Comparison of ENCODE assay signal across 8 cellular contexts in the genomic region with DNA sequence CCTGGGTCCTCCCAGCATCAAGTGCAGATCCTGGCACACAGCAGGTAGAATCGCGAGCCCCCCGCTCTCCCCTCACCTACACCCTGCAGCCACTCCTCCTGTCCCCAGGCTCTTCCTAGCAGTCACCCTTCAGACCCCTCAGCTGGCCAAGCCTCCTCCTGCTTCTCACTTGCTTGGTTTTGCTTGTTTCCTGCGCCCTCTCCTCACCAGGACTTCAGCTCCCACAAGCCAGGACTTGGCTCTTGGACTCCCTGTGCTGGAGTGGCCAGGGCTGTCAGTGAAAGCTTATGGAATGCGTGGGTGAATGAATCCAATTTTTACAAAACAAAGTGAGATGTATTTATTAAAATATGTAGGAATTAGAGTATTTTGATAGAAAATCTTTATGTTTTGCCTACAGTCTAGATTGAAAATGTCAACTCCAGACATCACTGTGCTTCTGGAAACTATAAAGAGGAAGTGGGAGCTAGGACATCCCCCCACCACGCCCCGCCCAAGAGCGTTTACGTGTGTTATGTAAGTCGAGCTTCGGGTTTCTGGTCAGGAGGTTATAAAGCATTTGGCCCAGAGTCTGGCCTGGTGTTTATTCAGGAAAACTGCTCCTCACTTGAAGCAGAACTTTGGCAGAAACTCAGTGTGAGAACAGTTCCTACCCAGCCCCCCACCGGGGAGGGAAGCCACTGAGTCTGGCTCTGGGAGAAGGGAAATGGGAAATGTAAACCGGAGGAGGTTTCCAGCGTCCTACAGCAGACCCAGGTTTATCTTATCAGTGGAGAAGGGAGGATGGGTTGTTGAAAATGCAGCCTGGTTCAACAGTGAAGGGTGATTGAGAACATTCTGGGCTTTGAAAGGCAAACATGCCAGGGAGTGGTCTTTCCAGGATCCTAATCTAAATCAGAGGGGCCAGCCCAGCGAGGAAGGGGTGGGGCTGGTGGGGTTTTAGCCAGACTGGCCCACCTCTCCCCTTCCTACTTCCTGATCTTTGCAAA. TPM values are rescaled to one million over a fixed set of nuclear protein-coding genes. Genes with fewer than 3 reads are reported as not detected.
DNase-seq lines count a peak whose midpoint lies in the region; ATAC-seq and TF ChIP-seq lines count a peak whose summit lies in the region.

No MANE protein-coding gene starts in this region.

- peak in 1 of 2 experiments; percentile 32 for DNase-seq in SJSA1 (ENCODE audit: low read depth in 1 of 2, low spot score in 2 of 2)
- no peak for DNase-seq in esophagus squamous epithelium (lab: John Stamatoyannopoulos, UW)
- DNase-seq in glutamatergic neuron: no peak
- no peak for DNase-seq in NCI-H2107 (lab: John Stamatoyannopoulos, UW)
- DNase-seq in mesenteric fat pad (ENCODE audit: low spot score): no peak

- H3K9me3 Mint-ChIP-seq in nephron (peaks cover 3% of the 10 kb centered on the region), glutamatergic neuron (ENCODE audit: unreplicated experiment) (peaks cover 2% of the 10 kb centered on the region)

- H3K27me3 Mint-ChIP-seq in nephron (ENCODE audit: low read depth) (no peaks in the 10 kb centered on the region), glutamatergic neuron (ENCODE audit: unreplicated experiment) (peaks cover 2% of the 10 kb centered on the region)

- H3K27ac ChIP-seq in SJSA1: peak overlapping the region; percentile 32
- H3K27ac ChIP-seq in esophagus squamous epithelium: peak overlapping the region; percentile 82 to 91 (median 90)

- in situ Hi-C loops in GM18951 (cut with MboI; ENCODE audit: low sequenced_read_pairs, unreplicated experiment): no loop called here

- peak overlapping the region; percentile 69 to 79 (median 71) for H3K4me3 Mint-ChIP-seq in nephron
- H3K4me3 Mint-ChIP-seq in glutamatergic neuron (ENCODE audit: unreplicated experiment): no peak overlapping the region

- H3K4me1 ChIP-seq in SJSA1 (replicated peaks) (peaks cover 33% of the 10 kb centered on the region), esophagus squamous epithelium (peaks cover 50 to 98% (median 64%) of the 10 kb centered on the region in 3 donors)

- H3K36me3 Mint-ChIP-seq in nephron (ENCODE audit: low read depth): peaks cover 13% of the 10 kb centered on the region
- H3K36me3 Mint-ChIP-seq in glutamatergic neuron (ENCODE audit: unreplicated experiment): peaks cover 4% of the 10 kb centered on the region

- TF ChIP-seq POLR2A in GM18951 (IDR thresholded peaks at IDR 0.05; ENCODE audit: extremely low read depth, insufficient read depth, insufficient read length): peak; percentile 54
- TF ChIP-seq POLR2A in esophagus squamous epithelium (IDR thresholded peaks at IDR 0.05): peak in 2 of 4 donors; percentile 29 to 60

- H3K27ac Mint-ChIP-seq in nephron (peak overlapping the region; percentile 99 to 100 (median 99)), glutamatergic neuron (ENCODE audit: unreplicated experiment) (no peak overlapping the region)

- peak; percentile 71 for ATAC-seq in HG03354 (IDR thresholded peaks at IDR 0.05; ENCODE audit: poor library complexity, severe bottlenecking, unreplicated experiment)

- WGBS in esophagus squamous epithelium, 2 donors: 10 to 13% methylated on average over 15 of the region's 15 CpGs

- H3K36me3 ChIP-seq in SJSA1 (no peaks in the 10 kb centered on the region; the same call in 1 of the 2 replicates), esophagus squamous epithelium (peaks cover 0 to 30% (median 0%) of the 10 kb centered on the region in 3 donors)

- H3K4me1 Mint-ChIP-seq in nephron (peaks cover 40% of the 10 kb centered on the region), glutamatergic neuron (ENCODE audit: low read depth, unreplicated experiment) (no peaks in the 10 kb centered on the region)

- H3K9me3 ChIP-seq in SJSA1 (replicated peaks) (no peaks in the 10 kb centered on the region), esophagus squamous epithelium (no peaks in the 10 kb centered on the region)

- no peak overlapping the region for H3K4me3 ChIP-seq in SJSA1
- H3K4me3 ChIP-seq in esophagus squamous epithelium: peak overlapping the region in 3 of 4 donors; percentile 5 to 52 (median 11)

- intact Hi-C loops in esophagus squamous epithelium (cut with DNase I): no loop called here

- H3K27me3 ChIP-seq in SJSA1 (replicated peaks) (no peaks in the 10 kb centered on the region), esophagus squamous epithelium (no peaks in the 10 kb centered on the region)

- TF ChIP-seq CTCF in esophagus squamous epithelium (IDR thresholded peaks at IDR 0.05) (no peak), nephron (IDR thresholded peaks at IDR 0.05; ENCODE audit: unreplicated experiment in 3 of 3) (no peak), glutamatergic neuron (IDR thresholded peaks at IDR 0.05; ENCODE audit: partially characterized antibody, unreplicated experiment) (no peak)

RNA-seq across cellular contexts. Expression of a gene that starts 8.8 kb away (rescaled TPM):
- total RNA-seq in SJSA1 (2014; rRNA removed; shearing (Covaris generic)): 24.2 and 27.9 TPM in 2 replicates
- total RNA-seq in esophagus squamous epithelium (100 to 1,000 TPM in 2 of 4 donors, 10 to 100 TPM in 2; 71.8 to 169 (median 104) TPM), glutamatergic neuron (ENCODE audit: unreplicated experiment) (55.2 TPM), mesenteric fat pad (436 TPM)
